In the genomic region with DNA sequence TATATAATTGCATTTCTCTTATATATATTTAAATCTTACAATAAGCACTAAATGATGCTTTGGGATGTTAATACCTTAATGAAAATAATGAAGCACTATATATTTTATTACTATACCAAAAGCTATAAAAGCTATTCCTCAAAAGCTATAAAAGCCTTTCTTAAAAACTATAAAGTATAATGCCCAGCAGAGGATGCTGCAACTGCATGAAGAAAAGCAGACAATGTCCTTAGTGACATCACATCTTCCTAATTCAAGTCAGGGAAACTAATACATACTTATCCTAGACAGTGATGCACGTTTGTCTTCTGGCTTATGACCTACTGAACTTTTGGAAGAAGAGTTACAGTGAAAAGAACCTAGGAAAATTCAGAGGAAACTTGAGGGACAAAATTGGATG, we compare ENCODE assay signal across 15 cellular contexts. TPM values are rescaled to one million over a fixed set of nuclear protein-coding genes. Genes with fewer than 3 reads are reported as not detected.
DNase-seq lines count a peak whose midpoint lies in the region; ATAC-seq and TF ChIP-seq lines count a peak whose summit lies in the region.
"Had no signal": no experiment of that assay in that cellular context is flagged by ENCODE, and none has a peak within 500 bp of the region (broad histone marks: within the 10 kb centered on the region; RNA-seq: fewer than 3 reads in every experiment).

No MANE protein-coding gene starts in this region.

- TF ChIP-seq CTCF in BJ (IDR thresholded peaks at IDR 0.05; ENCODE audit: insufficient read depth, low read depth, low read length): 0 out of 2 replicates have a peak, but pooled peaks have one; percentile 16
- TF ChIP-seq CTCF in GM20000 (IDR thresholded peaks at IDR 0.05; ENCODE audit: extremely low read depth, missing control alignments): no peak
- peak; percentile 36 for TF ChIP-seq CTCF in fibroblast of the aortic adventitia (IDR thresholded peaks at IDR 0.05; ENCODE audit: insufficient read depth, low read length)

- CTCF ChIA-PET in BJ (lab: Yijun Ruan, JAX): interaction anchor here (1.0 to 1.9 kb wide), 3 partner anchors 19 to 101 kb away, joined by 3 to 10 read pairs (median 4); no protein-coding TSS in a partner anchor

- ATAC-seq in GM19023 (IDR thresholded peaks at IDR 0.05; ENCODE audit: unreplicated experiment) (no peak), HG02885 (IDR thresholded peaks at IDR 0.05; ENCODE audit: poor library complexity, unreplicated experiment) (no peak)
- ATAC-seq: activated CD8-positive, alpha-beta T cell treated with anti-CD3 and anti-CD28 coated beads for 36 hours; effector memory CD8-positive, alpha-beta T cell had no signal

- H3K27me3 ChIP-seq in BJ (ENCODE audit: control insufficient read depth, insufficient read depth, low read length): peaks cover 2% of the 10 kb centered on the region; the same call in 1 of the 2 replicates
- H3K27me3 ChIP-seq: upper lobe of left lung had no signal

- no peak overlapping the region for H3K4me3 ChIP-seq in BJ (ENCODE audit: low read depth, low read length)
- H3K4me3 ChIP-seq in fibroblast of the aortic adventitia (ENCODE audit: low read depth, low read length): no peak overlapping the region
- H3K4me3 ChIP-seq: skin epidermis, upper lobe of left lung had no signal

- no peaks in the 10 kb centered on the region for H3K36me3 ChIP-seq in BJ (ENCODE audit: control insufficient read depth, insufficient read depth, low read length)
- H3K36me3 ChIP-seq: upper lobe of left lung had no signal

- POLR2A ChIA-PET in BJ (lab: Charles Lee): no interaction called here

- DNase-seq in BJ (ENCODE audit: low read depth): no peak
- DNase-seq in GM20000 (ENCODE audit: low spot score): peak; percentile 15
- peak; percentile 36 for DNase-seq in SK-MEL-5 (ENCODE audit: low read depth, low spot score)
- peak; percentile 41 for DNase-seq in fibroblast of the aortic adventitia (ENCODE audit: low read depth)
- no peak for DNase-seq in cerebellum (ENCODE audit: low spot score)
- DNase-seq in anterior cingulate cortex (lab: John Stamatoyannopoulos, UW): no peak
- DNase-seq: activated CD8-positive, alpha-beta T cell treated with anti-CD3 and anti-CD28 coated beads for 36 hours; activated naive CD8-positive, alpha-beta T cell treated with anti-CD3 and anti-CD28 coated beads, Interleukin-2, amount 10 ng/mL, durations not matched to agents 7 days and 5 days; DMS153; effector memory CD8-positive, alpha-beta T cell; upper lobe of left lung had no signal

- in situ Hi-C loops in SK-MEL-5 (cut with HindIII; ENCODE audit: low pct_unique_long_range_greater_than_20kb, low sequenced_read_pairs): no loop called here

RNA-seq across cellular contexts. Expression of gene C1orf185, which starts 13.6 kb away (rescaled TPM):
- not detected in 2 replicates for polyA plus RNA-seq in BJ (2011; rRNA removed)
- not detected in 2 replicates for polyA minus RNA-seq in BJ (2011; rRNA and poly(A)+ RNA removed)
- not detected in 2 replicates for total RNA-seq in SK-MEL-5 (2014; rRNA removed; shearing (Covaris generic))
- not detected in 2 replicates for polyA plus RNA-seq in SK-MEL-5 (2015; cell fraction: cytosol; rRNA removed)
- polyA plus RNA-seq in SK-MEL-5 (2015; cell fraction: nucleus; rRNA removed): not detected in 2 replicates
- total RNA-seq in fibroblast of the aortic adventitia (ENCODE audit: low replicate concordance) (not detected in 2 replicates), cerebellum (not detected)
- total RNA-seq: activated CD8-positive, alpha-beta T cell treated with anti-CD3 and anti-CD28 coated beads for 36 hours; activated naive CD8-positive, alpha-beta T cell treated with anti-CD3 and anti-CD28 coated beads, Interleukin-2, amount 10 ng/mL, durations not matched to agents 7 days and 5 days; NCI-H460; upper lobe of left lung had no signal

Comparison
In these comparisons a context has a peak if more than half of its experiments do, and no peak if none do; other contexts are left out.
1. DNase-seq: peak in GM20000 (single experiment), SK-MEL-5 (single experiment) and fibroblast of the aortic adventitia (single experiment); none in BJ (single experiment), cerebellum (single experiment) and anterior cingulate cortex (0 of 58).